In the genomic region with DNA sequence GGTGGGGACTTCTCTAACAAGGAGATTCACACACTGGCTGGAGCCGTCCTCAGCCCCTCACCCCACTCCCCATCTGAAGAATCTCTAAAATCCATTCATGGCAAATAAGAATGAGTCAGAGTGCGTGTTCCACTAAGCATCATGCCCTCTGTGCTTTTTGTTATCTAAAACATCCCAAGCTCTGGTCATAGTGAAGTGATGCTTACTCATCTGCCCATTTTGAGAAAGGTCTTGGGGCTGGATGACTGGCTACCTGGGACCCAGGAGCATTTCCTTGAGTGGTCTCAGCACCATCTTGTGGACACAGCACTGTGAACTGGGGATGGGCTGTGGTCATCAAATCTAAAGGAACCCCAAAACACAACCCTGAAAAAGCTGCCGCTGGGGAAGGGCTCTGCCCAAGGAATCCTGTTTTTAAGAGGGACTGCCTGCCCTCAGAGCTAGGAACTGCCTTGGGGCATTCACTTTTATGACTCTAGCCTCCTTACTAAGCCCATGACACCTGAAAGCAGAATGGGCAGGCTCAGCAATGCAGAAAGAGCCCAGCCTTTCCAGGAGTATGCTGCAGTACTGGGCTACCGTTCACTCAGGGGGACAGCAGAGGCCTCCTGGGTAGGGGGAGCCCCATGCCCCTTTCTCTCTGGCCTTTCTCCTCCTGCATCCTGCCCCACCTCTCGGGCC, we compare ENCODE assay signal across 9 cellular contexts. TPM values are rescaled to one million over a fixed set of nuclear protein-coding genes. Genes with fewer than 3 reads are reported as not detected.
DNase-seq lines count a peak whose midpoint lies in the region; ATAC-seq, FAIRE-seq and TF ChIP-seq lines count a peak whose summit lies in the region.
"Had no signal": no experiment of that assay in that cellular context is flagged by ENCODE, and none has a peak within 500 bp of the region (broad histone marks: within the 10 kb centered on the region; RNA-seq: fewer than 3 reads in every experiment).

No MANE protein-coding gene starts in this region.

- H3K4me2 ChIP-seq in keratinocyte (ENCODE audit: control insufficient read depth, extremely low read depth, insufficient read depth, low read depth, low read length), result no peak overlapping the region

- peak overlapping the region; percentile 90 for H3K27ac ChIP-seq in ACC112 (ENCODE audit: low read depth, low read length)
- H3K27ac ChIP-seq in keratinocyte (ENCODE audit: control insufficient read depth, insufficient read depth, low read length), result peak overlapping the region; percentile 43

- H2AFZ ChIP-seq in ACC112 (ENCODE audit: low read length, unreplicated experiment) (no peak overlapping the region), keratinocyte (ENCODE audit: control insufficient read depth, low read length) (no peak overlapping the region)

- peak; percentile 53 for FAIRE-seq in keratinocyte (lab: Jason Lieb, UNC)

- ATAC-seq in GM18907 (IDR thresholded peaks at IDR 0.05; ENCODE audit: unreplicated experiment), result no peak
- no peak for ATAC-seq in HG03439 (IDR thresholded peaks at IDR 0.05; ENCODE audit: unreplicated experiment)

- no peaks in the 10 kb centered on the region for H3K9me1 ChIP-seq in keratinocyte (ENCODE audit: control insufficient read depth, extremely low read depth, insufficient read depth, low read length)

- H3K4me3 ChIP-seq in ACC112 (ENCODE audit: low read depth, low read length), result no peak overlapping the region
- no peak overlapping the region for H3K4me3 ChIP-seq in keratinocyte (ENCODE audit: control insufficient read depth in 2 of 3, extremely low read depth in 1 of 3, insufficient read depth in 2 of 3, low read depth in 1 of 3, low read length in 3 of 3)

- H3K27me3 ChIP-seq in ACC112 (ENCODE audit: insufficient read depth, low read length), result no peaks in the 10 kb centered on the region
- no peaks in the 10 kb centered on the region for H3K27me3 ChIP-seq in keratinocyte (ENCODE audit: control insufficient read depth, extremely low read depth, insufficient read depth, low read length)

- dilution Hi-C loops in keratinocyte (cut with MboI; ENCODE audit: extremely low pct_ligation_motif_present, low sequenced_read_pairs), result no loop called here

- no peaks in the 10 kb centered on the region for H3K9me3 ChIP-seq in keratinocyte (ENCODE audit: control insufficient read depth, low read depth, low read length)

- H3K4me1 ChIP-seq in ACC112 (ENCODE audit: control insufficient read depth, insufficient read depth, low read length, unreplicated experiment) (peaks cover 48% of the 10 kb centered on the region), keratinocyte (ENCODE audit: control insufficient read depth, extremely low read depth, insufficient read depth, low read length) (peaks cover 19% of the 10 kb centered on the region)

- no peak for TF ChIP-seq CTCF in keratinocyte (optimal IDR thresholded peaks at IDR 0.05 in 1 of 3, IDR thresholded peaks at IDR 0.05 in 1 of 3, conservative IDR thresholded peaks at IDR 0.05 in 1 of 3; ENCODE audit: extremely low read depth in 1 of 3, insufficient read depth in 2 of 3, low read length in 3 of 3)

- H3K9ac ChIP-seq in keratinocyte (ENCODE audit: control insufficient read depth, extremely low read depth, insufficient read depth, low read length), result peak overlapping the region; percentile 18

- peak; percentile 87 for DNase-seq in HT1080 (ENCODE audit: low read depth)
- DNase-seq in astrocyte of the hippocampus (ENCODE audit: low read depth, low spot score), result peak; percentile 70
- DNase-seq in keratinocyte (ENCODE audit: low read depth, low spot score), result no peak
- no peak for DNase-seq in SIG-M5 (lab: John Stamatoyannopoulos, UW)
- DNase-seq in SKM-1 (lab: John Stamatoyannopoulos, UW; ENCODE audit: unreplicated experiment), result no peak
- DNase-seq: posterior cingulate gyrus had no signal

- H3K79me2 ChIP-seq in ACC112 (ENCODE audit: control insufficient read depth, insufficient read depth, low read length, unreplicated experiment), result peaks cover 65% of the 10 kb centered on the region
- H3K79me2 ChIP-seq in keratinocyte (ENCODE audit: control insufficient read depth, insufficient read depth, low read length), result peaks cover 59% of the 10 kb centered on the region

- H4K20me1 ChIP-seq in keratinocyte (ENCODE audit: control insufficient read depth, extremely low read depth, insufficient read depth, low read length), result no peaks in the 10 kb centered on the region

- H3K36me3 ChIP-seq in ACC112 (ENCODE audit: insufficient read depth, low read length), result peaks cover 28% of the 10 kb centered on the region
- peaks cover 9 to 13% of the 10 kb centered on the region in 2 experiments for H3K36me3 ChIP-seq in keratinocyte (ENCODE audit: control insufficient read depth in 2 of 2, extremely low read depth in 1 of 2, insufficient read depth in 2 of 2, low read length in 2 of 2)

RNA-seq across cellular contexts. Expression of gene ZBTB38, which starts 53.5 kb away (rescaled TPM):
- total RNA-seq in HT1080 (2014; rRNA removed; shearing (Covaris generic)), result 225 and 266 TPM in 2 replicates
- 155 and 233 TPM in 2 replicates for polyA plus RNA-seq in HT1080 (2015; cell fraction: cytosol; rRNA removed)
- 268 and 276 TPM in 2 replicates for polyA plus RNA-seq in HT1080 (2015; cell fraction: nucleus; rRNA removed)
- polyA plus RNA-seq in keratinocyte, result 17.9 to 41.1 TPM (median 34.9 TPM) in 3 replicates
- polyA plus RNA-seq in keratinocyte (2011; ENCODE audit: low read depth), result 24.1 TPM
- 15.0 and 25.8 TPM in 2 replicates for polyA plus RNA-seq in keratinocyte (2011; cell fraction: cytosol; rRNA removed)
- polyA plus RNA-seq in keratinocyte (2011; cell fraction: nucleus; rRNA removed), result 36.8 and 40.9 TPM in 2 replicates
- polyA plus RNA-seq in keratinocyte (2012; ENCODE audit: low replicate concordance), result 19.3 and 38.7 TPM in 2 replicates
- 45.2 to 76.7 TPM (median 75.1 TPM) in 3 replicates for polyA minus RNA-seq in keratinocyte
- polyA minus RNA-seq in keratinocyte (2011; cell fraction: cytosol; rRNA and poly(A)+ RNA removed), result 38.2 TPM
- polyA minus RNA-seq in keratinocyte (2011; cell fraction: nucleus; rRNA and poly(A)+ RNA removed), result 59.4 and 96.9 TPM in 2 replicates

Comparison
In these comparisons a context has a peak if more than half of its experiments do, and no peak if none do; other contexts are left out.
1. DNase-seq: peak in HT1080 (single experiment) and astrocyte of the hippocampus (single experiment); none in keratinocyte (single experiment), SIG-M5 (single experiment) and SKM-1 (single experiment).